8 cellular contexts compared by ENCODE assay signal in genomic region chr1:150609726-150610125, GRCh38. TPM values are rescaled to one million over a fixed set of nuclear protein-coding genes. Genes with fewer than 3 reads are reported as not detected.
DNase-seq lines count a peak whose midpoint lies in the region; ATAC-seq and TF ChIP-seq lines count a peak whose summit lies in the region.

No MANE protein-coding gene starts in this region.

- peaks cover 2% of the 10 kb centered on the region for H3K79me1 ChIP-seq in mesendoderm (ENCODE audit: low read length)

- no peaks in the 10 kb centered on the region for H3K36me3 ChIP-seq in CD4-positive, CD25-positive, alpha-beta regulatory T cell (ENCODE audit: control insufficient read depth, insufficient read depth, low read length)
- H3K36me3 ChIP-seq in SK-N-MC (ENCODE audit: insufficient read depth, low read length) (peaks cover 5% of the 10 kb centered on the region; the same call in 1 of the 2 replicates), esophagus muscularis mucosa (no peaks in the 10 kb centered on the region), neural progenitor cell (no peaks in the 10 kb centered on the region), mesendoderm (ENCODE audit: control insufficient read depth, insufficient read depth, low read length) (peaks cover 3% of the 10 kb centered on the region), SJCRH30 (no peaks in the 10 kb centered on the region)

- no peak overlapping the region for H3K23ac ChIP-seq in mesendoderm (ENCODE audit: low read length)

- H3K27me3 ChIP-seq in CD4-positive, CD25-positive, alpha-beta regulatory T cell (ENCODE audit: control insufficient read depth, insufficient read depth, low read length) = no peaks in the 10 kb centered on the region
- H3K27me3 ChIP-seq in esophagus muscularis mucosa = no peaks in the 10 kb centered on the region
- no peaks in the 10 kb centered on the region for H3K27me3 ChIP-seq in neural progenitor cell
- no peaks in the 10 kb centered on the region for H3K27me3 ChIP-seq in mesendoderm (ENCODE audit: insufficient read depth, low read length, poor library complexity)
- no peaks in the 10 kb centered on the region for H3K27me3 ChIP-seq in SJCRH30

- H4K5ac ChIP-seq in mesendoderm (ENCODE audit: low read length) = no peak overlapping the region

- H3K9me3 Mint-ChIP-seq in CD4-positive, CD25-positive, alpha-beta regulatory T cell = no peaks in the 10 kb centered on the region
- no peaks in the 10 kb centered on the region for H3K9me3 Mint-ChIP-seq in neural progenitor cell

- H2AFZ ChIP-seq in neural progenitor cell (replicated peaks) = no peak overlapping the region

- H3K79me2 ChIP-seq in neural progenitor cell (ENCODE audit: low read depth) = no peaks in the 10 kb centered on the region
- H3K79me2 ChIP-seq in mesendoderm (ENCODE audit: control insufficient read depth, insufficient read depth, low read length) = no peaks in the 10 kb centered on the region

- peaks cover 36% of the 10 kb centered on the region for H3F3A ChIP-seq in neural progenitor cell (ENCODE audit: low read depth)

- no peak overlapping the region for H3K18ac ChIP-seq in mesendoderm (ENCODE audit: low read length)

- TF ChIP-seq EP300 in esophagus muscularis mucosa (IDR thresholded peaks at IDR 0.05) = no peak

- H3K4me3 Mint-ChIP-seq in CD4-positive, CD25-positive, alpha-beta regulatory T cell = no peak overlapping the region
- no peak overlapping the region for H3K4me3 Mint-ChIP-seq in neural progenitor cell

- H4K20me1 ChIP-seq in neural progenitor cell (ENCODE audit: low read depth) = no peaks in the 10 kb centered on the region

- no peak for TF ChIP-seq POLR2A in esophagus muscularis mucosa (IDR thresholded peaks at IDR 0.05; ENCODE audit: low read depth)

- H4K8ac ChIP-seq in mesendoderm (ENCODE audit: low read depth, low read length) = no peak overlapping the region

- TF ChIP-seq CTCF in esophagus muscularis mucosa (IDR thresholded peaks at IDR 0.05) = no peak
- TF ChIP-seq CTCF in neural progenitor cell (IDR thresholded peaks at IDR 0.05) = no peak

- intact Hi-C loops in esophagus muscularis mucosa (cut with DNase I) = no loop called here

- H3K27me3 Mint-ChIP-seq in CD4-positive, CD25-positive, alpha-beta regulatory T cell = peaks cover 5% of the 10 kb centered on the region
- H3K27me3 Mint-ChIP-seq in neural progenitor cell (ENCODE audit: insufficient read depth, low read depth) = peaks cover 3% of the 10 kb centered on the region

- H3K56ac ChIP-seq in mesendoderm (ENCODE audit: low read length) = no peak overlapping the region

- H3K4me3 ChIP-seq in CD4-positive, CD25-positive, alpha-beta regulatory T cell (ENCODE audit: low read depth, low read length) = no peak overlapping the region
- H3K4me3 ChIP-seq in SK-N-MC (no peak overlapping the region), esophagus muscularis mucosa (no peak overlapping the region), neural progenitor cell (no peak overlapping the region), mesendoderm (ENCODE audit: low read length) (no peak overlapping the region), SJCRH30 (no peak overlapping the region)

- H3K27ac ChIP-seq in CD4-positive, CD25-positive, alpha-beta regulatory T cell (ENCODE audit: insufficient read depth, low read length, poor library complexity, severe bottlenecking) = peak overlapping the region; percentile 23
- peak overlapping the region; percentile 64 for H3K27ac ChIP-seq in SK-N-MC
- peak overlapping the region; percentile 77 to 81 (median 80) for H3K27ac ChIP-seq in esophagus muscularis mucosa (replicated peaks in 1 of 4)
- H3K27ac ChIP-seq in neural progenitor cell = peak overlapping the region; percentile 76
- H3K27ac ChIP-seq in mesendoderm (ENCODE audit: low read depth, low read length) = no peak overlapping the region
- H3K27ac ChIP-seq in SJCRH30 = no peak overlapping the region

- H3K4ac ChIP-seq in mesendoderm (ENCODE audit: low read depth, low read length) = no peak overlapping the region

- H3K4me2 ChIP-seq in neural progenitor cell (no peak overlapping the region), mesendoderm (ENCODE audit: low read length) (no peak overlapping the region)

- H3K4me1 ChIP-seq in CD4-positive, CD25-positive, alpha-beta regulatory T cell (ENCODE audit: control insufficient read depth, insufficient read depth, low read length, poor library complexity, severe bottlenecking) = peaks cover 37% of the 10 kb centered on the region
- peaks cover 52 to 70% (median 65%) of the 10 kb centered on the region in 4 donors for H3K4me1 ChIP-seq in esophagus muscularis mucosa
- peaks cover 14% of the 10 kb centered on the region for H3K4me1 ChIP-seq in neural progenitor cell
- no peaks in the 10 kb centered on the region for H3K4me1 ChIP-seq in mesendoderm (ENCODE audit: control insufficient read depth, low read depth, low read length)
- peaks cover 9% of the 10 kb centered on the region for H3K4me1 ChIP-seq in SJCRH30

- H2BK5ac ChIP-seq in mesendoderm (ENCODE audit: low read length) = no peak overlapping the region

- peak overlapping the region; percentile 41 to 89 (median 73) for H3K27ac Mint-ChIP-seq in CD4-positive, CD25-positive, alpha-beta regulatory T cell
- peak overlapping the region; percentile 61 for H3K27ac Mint-ChIP-seq in neural progenitor cell

- H3K9me3 ChIP-seq in CD4-positive, CD25-positive, alpha-beta regulatory T cell (ENCODE audit: control insufficient read depth in 2 of 2, low read length in 2 of 2) = no peaks in the 10 kb centered on the region
- H3K9me3 ChIP-seq in SK-N-MC (ENCODE audit: low read depth, low read length) = no peaks in the 10 kb centered on the region
- no peaks in the 10 kb centered on the region for H3K9me3 ChIP-seq in esophagus muscularis mucosa
- no peaks in the 10 kb centered on the region for H3K9me3 ChIP-seq in neural progenitor cell (ENCODE audit: low read depth)
- H3K9me3 ChIP-seq in SJCRH30 (replicated peaks) = no peaks in the 10 kb centered on the region

- H3K9ac ChIP-seq in SK-N-MC (ENCODE audit: insufficient read length) = no peak overlapping the region
- H3K9ac ChIP-seq in neural progenitor cell = no peak overlapping the region
- H3K9ac ChIP-seq in mesendoderm (ENCODE audit: low read length) = no peak overlapping the region

- no peak overlapping the region for H2BK120ac ChIP-seq in mesendoderm (ENCODE audit: low read depth, low read length)

- H2AK5ac ChIP-seq in mesendoderm (ENCODE audit: low read length) = no peak overlapping the region

- H2BK15ac ChIP-seq in mesendoderm (replicated peaks; ENCODE audit: low read depth) = no peak overlapping the region

- peaks cover 16 to 42% (median 34%) of the 10 kb centered on the region in 4 donors for H3K4me1 Mint-ChIP-seq in CD4-positive, CD25-positive, alpha-beta regulatory T cell
- H3K4me1 Mint-ChIP-seq in neural progenitor cell = peaks cover 18% of the 10 kb centered on the region

- ATAC-seq in CD4-positive, CD25-positive, alpha-beta regulatory T cell (ENCODE audit: low read depth in 2 of 2) = no peak

- 25% methylated on average over 2 of the region's 2 CpGs for WGBS in esophagus muscularis mucosa
- WGBS in mesendoderm (ENCODE audit: extremely low coverage, insufficient coverage, low lambda C conversion rate) = no CpG with 5 or more reads among the region's 2 CpGs

- H3K36me3 Mint-ChIP-seq in CD4-positive, CD25-positive, alpha-beta regulatory T cell = peaks cover 15% of the 10 kb centered on the region
- peaks cover 18% of the 10 kb centered on the region for H3K36me3 Mint-ChIP-seq in neural progenitor cell

- DNase-seq in CD4-positive, CD25-positive, alpha-beta regulatory T cell = no peak
- DNase-seq in SK-N-MC (ENCODE audit: low read depth, low spot score) = no peak
- DNase-seq in esophagus muscularis mucosa (ENCODE audit: extremely low spot score) = no peak
- peak; percentile 32 for DNase-seq in neural progenitor cell (ENCODE audit: low spot score)
- DNase-seq in DMS53 (lab: John Stamatoyannopoulos, UW) = no peak
- no peak for DNase-seq in mesendoderm
- DNase-seq in SJCRH30 = no peak
- no peak for DNase-seq in NCI-H1105 treated with DMSO at 0.1 percent for 48 hours (lab: John Stamatoyannopoulos, UW)

RNA-seq across cellular contexts. Expression of gene ENSA, which starts 19.7 kb away (rescaled TPM):
- 169 TPM for total RNA-seq in CD4-positive, CD25-positive, alpha-beta regulatory T cell
- polyA plus RNA-seq in CD4-positive, CD25-positive, alpha-beta regulatory T cell = 10 to 100 TPM; 41.2 to 61.9 (median 52.4) TPM
- 100 to 1,000 TPM; 110 to 212 (median 141) TPM for total RNA-seq in esophagus muscularis mucosa
- 133 and 201 TPM in 2 replicates for total RNA-seq in neural progenitor cell (ENCODE audit: low replicate concordance)
- 201 TPM for polyA plus RNA-seq in mesendoderm (2013, experiment 1 of 2)
- 201 TPM for polyA plus RNA-seq in mesendoderm (2013, experiment 2 of 2)
- 89.3 and 91.6 TPM in 2 replicates for total RNA-seq in SJCRH30 (2014; rRNA removed; shearing (Covaris generic))

RNA-seq across cellular contexts. Expression of gene MCL1, which starts 30.3 kb away (rescaled TPM):
- 764 TPM for total RNA-seq in CD4-positive, CD25-positive, alpha-beta regulatory T cell
- 100 to 1,000 TPM; 167 to 209 (median 178) TPM for polyA plus RNA-seq in CD4-positive, CD25-positive, alpha-beta regulatory T cell
- total RNA-seq in esophagus muscularis mucosa (100 to 1,000 TPM; 192 to 460 (median 255) TPM), neural progenitor cell (ENCODE audit: low replicate concordance) (202 and 232 TPM in 2 replicates)
- polyA plus RNA-seq in mesendoderm (2013, experiment 1 of 2) = 146 TPM
- polyA plus RNA-seq in mesendoderm (2013, experiment 2 of 2) = 147 TPM
- total RNA-seq in SJCRH30 (2014; rRNA removed; shearing (Covaris generic)) = 99.4 and 104 TPM in 2 replicates

Comparison
In these comparisons a context has a peak if more than half of its experiments do, and no peak if none do; other contexts are left out.
1. H3K27ac ChIP-seq: peak in CD4-positive, CD25-positive, alpha-beta regulatory T cell (single experiment), SK-N-MC (single experiment), esophagus muscularis mucosa (4 of 4) and neural progenitor cell (single experiment); none in mesendoderm (single experiment) and SJCRH30 (single experiment).